In the genomic region with DNA sequence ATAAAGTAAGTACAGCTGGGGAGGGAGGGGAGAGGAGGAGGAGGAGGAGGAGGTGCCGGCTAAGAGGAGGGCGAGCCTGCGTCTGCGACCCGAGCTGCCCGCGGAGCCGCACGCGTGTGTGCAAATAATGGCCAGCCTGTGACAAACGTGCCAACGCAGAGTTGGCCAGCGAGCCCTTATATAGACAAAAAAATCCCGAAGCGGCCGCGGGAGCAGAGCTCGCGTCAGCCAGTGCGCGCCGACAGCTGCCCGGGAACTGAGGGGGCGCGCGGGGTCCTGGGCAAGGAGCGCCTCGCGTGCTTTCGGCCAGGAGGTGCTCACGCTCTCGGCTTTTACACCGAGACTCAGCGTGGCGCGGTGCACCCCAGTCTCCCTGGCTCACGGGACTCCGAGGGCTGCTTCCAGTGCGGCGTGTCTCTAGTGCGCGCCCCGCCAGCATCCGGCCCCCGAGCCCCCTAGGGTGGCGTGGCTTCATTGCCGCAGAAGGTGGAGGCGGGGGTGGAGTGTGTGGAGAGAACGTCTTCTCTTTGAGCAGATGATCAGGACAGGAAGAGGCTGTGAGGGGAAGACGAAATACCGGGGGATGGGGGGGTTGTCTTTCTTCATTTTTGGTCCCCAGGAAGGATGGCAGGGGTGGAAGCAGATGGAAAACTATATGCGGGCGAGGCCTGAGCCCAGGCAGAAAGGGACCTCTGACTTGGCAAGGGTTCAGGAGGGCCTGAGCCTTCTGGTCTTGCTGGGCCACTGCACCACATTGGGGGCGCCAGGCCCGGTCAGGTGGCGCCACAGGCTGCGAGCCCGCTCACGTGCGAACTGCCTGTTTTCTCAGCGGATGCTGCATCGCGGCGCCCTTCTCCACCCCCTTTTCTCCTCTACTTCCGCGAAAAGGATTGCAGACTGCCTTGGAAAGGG, we compare ENCODE assay signal across 1 cellular context.
TF ChIP-seq lines count a peak whose summit lies in the region.

No MANE protein-coding gene starts in this region.

TF ChIP-seq in HepG2, 621 proteins besides CTCF, POLR2A, EP300 and RAD21 (continued from another document and continues in another):
- TF ChIP-seq HIC2 (CRISPR knock-in tag; IDR thresholded peaks at IDR 0.05; ENCODE audit: low read depth) = 0 out of 2 replicates have a peak, but pooled peaks have one; percentile 21
- no peak for TF ChIP-seq ZNF225 (CRISPR knock-in tag; IDR thresholded peaks at IDR 0.05)
- no peak for TF ChIP-seq ATF4 (CRISPR knock-in tag; IDR thresholded peaks at IDR 0.05)
- TF ChIP-seq ZNF136 (CRISPR knock-in tag; IDR thresholded peaks at IDR 0.05; ENCODE audit: low read depth) = no peak
- TF ChIP-seq, protein P1, sequence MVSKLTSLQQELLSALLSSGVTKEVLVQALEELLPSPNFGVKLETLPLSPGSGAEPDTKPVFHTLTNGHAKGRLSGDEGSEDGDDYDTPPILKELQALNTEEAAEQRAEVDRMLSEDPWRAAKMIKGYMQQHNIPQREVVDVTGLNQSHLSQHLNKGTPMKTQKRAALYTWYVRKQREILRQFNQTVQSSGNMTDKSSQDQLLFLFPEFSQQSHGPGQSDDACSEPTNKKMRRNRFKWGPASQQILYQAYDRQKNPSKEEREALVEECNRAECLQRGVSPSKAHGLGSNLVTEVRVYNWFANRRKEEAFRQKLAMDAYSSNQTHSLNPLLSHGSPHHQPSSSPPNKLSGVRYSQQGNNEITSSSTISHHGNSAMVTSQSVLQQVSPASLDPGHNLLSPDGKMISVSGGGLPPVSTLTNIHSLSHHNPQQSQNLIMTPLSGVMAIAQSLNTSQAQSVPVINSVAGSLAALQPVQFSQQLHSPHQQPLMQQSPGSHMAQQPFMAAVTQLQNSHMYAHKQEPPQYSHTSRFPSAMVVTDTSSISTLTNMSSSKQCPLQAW (CRISPR knock-in tag; IDR thresholded peaks at IDR 0.05) = no peak
- TF ChIP-seq PAF1 (CRISPR knock-in tag; IDR thresholded peaks at IDR 0.05) = no peak
- TF ChIP-seq PCBP1 (IDR thresholded peaks at IDR 0.05; ENCODE audit: borderline replicate concordance, low read depth, low read length) = 0 out of 2 replicates have a peak, but pooled peaks have one; percentile 66
- no peak for TF ChIP-seq KDM1A (CRISPR knock-in tag; IDR thresholded peaks at IDR 0.05)
- no peak for TF ChIP-seq ZNF670 (CRISPR knock-in tag; IDR thresholded peaks at IDR 0.05; ENCODE audit: borderline replicate concordance)
- TF ChIP-seq ZNF776 (CRISPR knock-in tag; IDR thresholded peaks at IDR 0.05) = peak; percentile 65
- no peak for TF ChIP-seq ZFP41 (CRISPR knock-in tag; IDR thresholded peaks at IDR 0.05; ENCODE audit: borderline replicate concordance)
- TF ChIP-seq, protein P2, sequence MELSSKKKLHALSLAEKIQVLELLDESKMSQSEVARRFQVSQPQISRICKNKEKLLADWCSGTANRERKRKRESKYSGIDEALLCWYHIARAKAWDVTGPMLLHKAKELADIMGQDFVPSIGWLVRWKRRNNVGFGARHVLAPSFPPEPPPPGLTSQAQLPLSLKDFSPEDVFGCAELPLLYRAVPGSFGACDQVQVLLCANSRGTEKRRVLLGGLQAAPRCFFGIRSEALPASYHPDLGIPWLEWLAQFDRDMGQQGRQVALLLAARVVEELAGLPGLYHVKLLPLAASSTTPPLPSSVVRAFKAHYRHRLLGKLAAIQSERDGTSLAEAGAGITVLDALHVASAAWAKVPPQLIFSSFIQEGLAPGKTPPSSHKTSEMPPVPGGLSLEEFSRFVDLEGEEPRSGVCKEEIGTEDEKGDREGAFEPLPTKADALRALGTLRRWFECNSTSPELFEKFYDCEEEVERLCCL (CRISPR knock-in tag; IDR thresholded peaks at IDR 0.05; ENCODE audit: borderline replicate concordance) = no peak
- 0 out of 2 replicates have a peak, but pooled peaks have one; percentile 12 for TF ChIP-seq BORCS8-MEF2B (CRISPR knock-in tag; IDR thresholded peaks at IDR 0.05)
- TF ChIP-seq ZNF430 (CRISPR knock-in tag; IDR thresholded peaks at IDR 0.05) = no peak
- no peak for TF ChIP-seq ZNF589 (CRISPR knock-in tag; conservative IDR thresholded peaks at IDR 0.05)
- no peak for TF ChIP-seq ARHGAP35 (CRISPR knock-in tag; IDR thresholded peaks at IDR 0.05; ENCODE audit: borderline replicate concordance)
- TF ChIP-seq MAFK (conservative IDR thresholded peaks at IDR 0.05 in 1 of 2, IDR thresholded peaks at IDR 0.05 in 1 of 2; ENCODE audit: low read length in 2 of 2) = no peak
- TF ChIP-seq ELF3 (CRISPR knock-in tag; IDR thresholded peaks at IDR 0.05) = no peak
- peak; percentile 26; the same call in 1 of the 2 replicates for TF ChIP-seq GABPB1 (CRISPR knock-in tag; IDR thresholded peaks at IDR 0.05)
- TF ChIP-seq TBX3 (IDR thresholded peaks at IDR 0.05; ENCODE audit: borderline replicate concordance) = no peak
- TF ChIP-seq DMAP1 (CRISPR knock-in tag; IDR thresholded peaks at IDR 0.05) = peak; percentile 28; the same call in 1 of the 2 replicates
- no peak for TF ChIP-seq KDM4B (CRISPR knock-in tag; IDR thresholded peaks at IDR 0.05)
- 0 out of 2 replicates have a peak, but pooled peaks have one; percentile 39 for TF ChIP-seq ZNF777 (CRISPR knock-in tag; IDR thresholded peaks at IDR 0.05)
- TF ChIP-seq ZSCAN30 (CRISPR knock-in tag; IDR thresholded peaks at IDR 0.05) = no peak
- 0 out of 2 replicates have a peak, but pooled peaks have one; percentile 11 for TF ChIP-seq MTA1 (CRISPR knock-in tag; IDR thresholded peaks at IDR 0.05; ENCODE audit: borderline replicate concordance)
- TF ChIP-seq, protein P3, sequence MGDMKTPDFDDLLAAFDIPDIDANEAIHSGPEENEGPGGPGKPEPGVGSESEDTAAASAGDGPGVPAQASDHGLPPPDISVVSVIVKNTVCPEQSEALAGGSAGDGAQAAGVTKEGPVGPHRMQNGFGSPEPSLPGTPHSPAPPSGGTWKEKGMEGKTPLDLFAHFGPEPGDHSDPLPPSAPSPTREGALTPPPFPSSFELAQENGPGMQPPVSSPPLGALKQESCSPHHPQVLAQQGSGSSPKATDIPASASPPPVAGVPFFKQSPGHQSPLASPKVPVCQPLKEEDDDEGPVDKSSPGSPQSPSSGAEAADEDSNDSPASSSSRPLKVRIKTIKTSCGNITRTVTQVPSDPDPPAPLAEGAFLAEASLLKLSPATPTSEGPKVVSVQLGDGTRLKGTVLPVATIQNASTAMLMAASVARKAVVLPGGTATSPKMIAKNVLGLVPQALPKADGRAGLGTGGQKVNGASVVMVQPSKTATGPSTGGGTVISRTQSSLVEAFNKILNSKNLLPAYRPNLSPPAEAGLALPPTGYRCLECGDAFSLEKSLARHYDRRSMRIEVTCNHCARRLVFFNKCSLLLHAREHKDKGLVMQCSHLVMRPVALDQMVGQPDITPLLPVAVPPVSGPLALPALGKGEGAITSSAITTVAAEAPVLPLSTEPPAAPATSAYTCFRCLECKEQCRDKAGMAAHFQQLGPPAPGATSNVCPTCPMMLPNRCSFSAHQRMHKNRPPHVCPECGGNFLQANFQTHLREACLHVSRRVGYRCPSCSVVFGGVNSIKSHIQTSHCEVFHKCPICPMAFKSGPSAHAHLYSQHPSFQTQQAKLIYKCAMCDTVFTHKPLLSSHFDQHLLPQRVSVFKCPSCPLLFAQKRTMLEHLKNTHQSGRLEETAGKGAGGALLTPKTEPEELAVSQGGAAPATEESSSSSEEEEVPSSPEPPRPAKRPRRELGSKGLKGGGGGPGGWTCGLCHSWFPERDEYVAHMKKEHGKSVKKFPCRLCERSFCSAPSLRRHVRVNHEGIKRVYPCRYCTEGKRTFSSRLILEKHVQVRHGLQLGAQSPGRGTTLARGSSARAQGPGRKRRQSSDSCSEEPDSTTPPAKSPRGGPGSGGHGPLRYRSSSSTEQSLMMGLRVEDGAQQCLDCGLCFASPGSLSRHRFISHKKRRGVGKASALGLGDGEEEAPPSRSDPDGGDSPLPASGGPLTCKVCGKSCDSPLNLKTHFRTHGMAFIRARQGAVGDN (CRISPR knock-in tag; IDR thresholded peaks at IDR 0.05) = peak; percentile 42; the same call in 1 of the 2 replicates
- no peak for TF ChIP-seq GTF3A (CRISPR knock-in tag; conservative IDR thresholded peaks at IDR 0.05)
- TF ChIP-seq ZNF160 (CRISPR knock-in tag; IDR thresholded peaks at IDR 0.05) = 0 out of 2 replicates have a peak, but pooled peaks have one; percentile 21
- TF ChIP-seq, protein P4, sequence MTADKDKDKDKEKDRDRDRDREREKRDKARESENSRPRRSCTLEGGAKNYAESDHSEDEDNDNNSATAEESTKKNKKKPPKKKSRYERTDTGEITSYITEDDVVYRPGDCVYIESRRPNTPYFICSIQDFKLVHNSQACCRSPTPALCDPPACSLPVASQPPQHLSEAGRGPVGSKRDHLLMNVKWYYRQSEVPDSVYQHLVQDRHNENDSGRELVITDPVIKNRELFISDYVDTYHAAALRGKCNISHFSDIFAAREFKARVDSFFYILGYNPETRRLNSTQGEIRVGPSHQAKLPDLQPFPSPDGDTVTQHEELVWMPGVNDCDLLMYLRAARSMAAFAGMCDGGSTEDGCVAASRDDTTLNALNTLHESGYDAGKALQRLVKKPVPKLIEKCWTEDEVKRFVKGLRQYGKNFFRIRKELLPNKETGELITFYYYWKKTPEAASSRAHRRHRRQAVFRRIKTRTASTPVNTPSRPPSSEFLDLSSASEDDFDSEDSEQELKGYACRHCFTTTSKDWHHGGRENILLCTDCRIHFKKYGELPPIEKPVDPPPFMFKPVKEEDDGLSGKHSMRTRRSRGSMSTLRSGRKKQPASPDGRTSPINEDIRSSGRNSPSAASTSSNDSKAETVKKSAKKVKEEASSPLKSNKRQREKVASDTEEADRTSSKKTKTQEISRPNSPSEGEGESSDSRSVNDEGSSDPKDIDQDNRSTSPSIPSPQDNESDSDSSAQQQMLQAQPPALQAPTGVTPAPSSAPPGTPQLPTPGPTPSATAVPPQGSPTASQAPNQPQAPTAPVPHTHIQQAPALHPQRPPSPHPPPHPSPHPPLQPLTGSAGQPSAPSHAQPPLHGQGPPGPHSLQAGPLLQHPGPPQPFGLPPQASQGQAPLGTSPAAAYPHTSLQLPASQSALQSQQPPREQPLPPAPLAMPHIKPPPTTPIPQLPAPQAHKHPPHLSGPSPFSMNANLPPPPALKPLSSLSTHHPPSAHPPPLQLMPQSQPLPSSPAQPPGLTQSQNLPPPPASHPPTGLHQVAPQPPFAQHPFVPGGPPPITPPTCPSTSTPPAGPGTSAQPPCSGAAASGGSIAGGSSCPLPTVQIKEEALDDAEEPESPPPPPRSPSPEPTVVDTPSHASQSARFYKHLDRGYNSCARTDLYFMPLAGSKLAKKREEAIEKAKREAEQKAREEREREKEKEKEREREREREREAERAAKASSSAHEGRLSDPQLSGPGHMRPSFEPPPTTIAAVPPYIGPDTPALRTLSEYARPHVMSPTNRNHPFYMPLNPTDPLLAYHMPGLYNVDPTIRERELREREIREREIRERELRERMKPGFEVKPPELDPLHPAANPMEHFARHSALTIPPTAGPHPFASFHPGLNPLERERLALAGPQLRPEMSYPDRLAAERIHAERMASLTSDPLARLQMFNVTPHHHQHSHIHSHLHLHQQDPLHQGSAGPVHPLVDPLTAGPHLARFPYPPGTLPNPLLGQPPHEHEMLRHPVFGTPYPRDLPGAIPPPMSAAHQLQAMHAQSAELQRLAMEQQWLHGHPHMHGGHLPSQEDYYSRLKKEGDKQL (CRISPR knock-in tag; IDR thresholded peaks at IDR 0.05; ENCODE audit: low read depth) = no peak
- TF ChIP-seq PCBP2 (optimal IDR thresholded peaks at IDR 0.05; ENCODE audit: low read depth, low read length, poor library complexity, severe bottlenecking) = no peak
- TF ChIP-seq ZNF263 (CRISPR knock-in tag; IDR thresholded peaks at IDR 0.05) = 0 out of 2 replicates have a peak, but pooled peaks have one; percentile 24
- TF ChIP-seq, protein P5, sequence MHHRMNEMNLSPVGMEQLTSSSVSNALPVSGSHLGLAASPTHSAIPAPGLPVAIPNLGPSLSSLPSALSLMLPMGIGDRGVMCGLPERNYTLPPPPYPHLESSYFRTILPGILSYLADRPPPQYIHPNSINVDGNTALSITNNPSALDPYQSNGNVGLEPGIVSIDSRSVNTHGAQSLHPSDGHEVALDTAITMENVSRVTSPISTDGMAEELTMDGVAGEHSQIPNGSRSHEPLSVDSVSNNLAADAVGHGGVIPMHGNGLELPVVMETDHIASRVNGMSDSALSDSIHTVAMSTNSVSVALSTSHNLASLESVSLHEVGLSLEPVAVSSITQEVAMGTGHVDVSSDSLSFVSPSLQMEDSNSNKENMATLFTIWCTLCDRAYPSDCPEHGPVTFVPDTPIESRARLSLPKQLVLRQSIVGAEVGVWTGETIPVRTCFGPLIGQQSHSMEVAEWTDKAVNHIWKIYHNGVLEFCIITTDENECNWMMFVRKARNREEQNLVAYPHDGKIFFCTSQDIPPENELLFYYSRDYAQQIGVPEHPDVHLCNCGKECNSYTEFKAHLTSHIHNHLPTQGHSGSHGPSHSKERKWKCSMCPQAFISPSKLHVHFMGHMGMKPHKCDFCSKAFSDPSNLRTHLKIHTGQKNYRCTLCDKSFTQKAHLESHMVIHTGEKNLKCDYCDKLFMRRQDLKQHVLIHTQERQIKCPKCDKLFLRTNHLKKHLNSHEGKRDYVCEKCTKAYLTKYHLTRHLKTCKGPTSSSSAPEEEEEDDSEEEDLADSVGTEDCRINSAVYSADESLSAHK (CRISPR knock-in tag; IDR thresholded peaks at IDR 0.05; ENCODE audit: borderline replicate concordance) = no peak
- TF ChIP-seq BRCA1 (CRISPR knock-in tag; IDR thresholded peaks at IDR 0.05) = no peak
- TF ChIP-seq PHB2 (IDR thresholded peaks at IDR 0.05; ENCODE audit: partially characterized antibody) = no peak
- TF ChIP-seq KLF15 (CRISPR knock-in tag; IDR thresholded peaks at IDR 0.05; ENCODE audit: borderline replicate concordance) = no peak
- TF ChIP-seq TFAP4 (IDR thresholded peaks at IDR 0.05; ENCODE audit: borderline replicate concordance, low read depth) = no peak
- TF ChIP-seq ZSCAN12 (CRISPR knock-in tag; IDR thresholded peaks at IDR 0.05) = no peak
- no peak for TF ChIP-seq SRY (CRISPR knock-in tag; IDR thresholded peaks at IDR 0.05)
- TF ChIP-seq KDM5A (IDR thresholded peaks at IDR 0.05; ENCODE audit: borderline replicate concordance, low read length) = no peak
